ENCODE assay signal across 11 cellular contexts in genomic region chr15:63192604-63193206, GRCh38. TPM values are rescaled to one million over a fixed set of nuclear protein-coding genes. Genes with fewer than 3 reads are reported as not detected.
DNase-seq lines count a peak whose midpoint lies in the region; ATAC-seq, FAIRE-seq and TF ChIP-seq lines count a peak whose summit lies in the region.
"Had no signal": no experiment of that assay in that cellular context is flagged by ENCODE, and none has a peak within 500 bp of the region (broad histone marks: within the 10 kb centered on the region; RNA-seq: fewer than 3 reads in every experiment).

No MANE protein-coding gene starts in this region.

- TF ChIP-seq POLR2A in HepG2 (IDR thresholded peaks at IDR 0.05; ENCODE audit: insufficient read depth in 1 of 2, low read depth in 2 of 2, low read length in 2 of 2) = no peak
- no peak for TF ChIP-seq POLR2A in right lobe of liver (IDR thresholded peaks at IDR 0.05)
- TF ChIP-seq POLR2A in transverse colon (IDR thresholded peaks at IDR 0.05) = no peak
- TF ChIP-seq POLR2A in vagina (IDR thresholded peaks at IDR 0.05) = no peak

- H3K27ac ChIP-seq in HepG2 (ENCODE audit: extremely low read length, insufficient read depth, low read length) (no peak overlapping the region), right lobe of liver (peak overlapping the region in 1 of 3 donors; percentile 8), transverse colon (peak overlapping the region; percentile 48 to 60 (median 50)), vagina (no peak overlapping the region)
- H3K27ac ChIP-seq: thoracic aorta had no signal

- peaks cover 49% of the 10 kb centered on the region for H3K4me1 ChIP-seq in HepG2 (ENCODE audit: insufficient read depth, low read length)
- peaks cover 0 to 31% (median 0%) of the 10 kb centered on the region in 4 donors for H3K4me1 ChIP-seq in right lobe of liver
- H3K4me1 ChIP-seq in transverse colon = peaks cover 4 to 61% (median 45%) of the 10 kb centered on the region in 4 donors
- peaks cover 62% of the 10 kb centered on the region for H3K4me1 ChIP-seq in vagina

- H3K79me2 ChIP-seq in HepG2 (ENCODE audit: insufficient read depth, low read length) = peaks cover 19% of the 10 kb centered on the region

- no peak for TF ChIP-seq RAD21 in HepG2 (CRISPR knock-in tag; IDR thresholded peaks at IDR 0.05)

- TF ChIP-seq EP300 in HepG2 (IDR thresholded peaks at IDR 0.05; ENCODE audit: low read depth in 2 of 2, low read length in 2 of 2) = no peak
- no peak for TF ChIP-seq EP300 in HepG2 (CRISPR knock-in tag; IDR thresholded peaks at IDR 0.05; ENCODE audit: borderline replicate concordance)
- no peak for TF ChIP-seq EP300 in transverse colon (IDR thresholded peaks at IDR 0.05; ENCODE audit: low read depth)

- H3K4me3 ChIP-seq in HepG2 (replicated peaks in 1 of 3; ENCODE audit: insufficient read depth in 1 of 3, low read depth in 2 of 3, low read length in 3 of 3) (no peak overlapping the region), right lobe of liver (no peak overlapping the region), fibroblast of villous mesenchyme (ENCODE audit: low read depth, low read length) (peak overlapping the region; percentile 96), transverse colon (no peak overlapping the region), vagina (no peak overlapping the region)
- H3K4me3 ChIP-seq: thoracic aorta had no signal

- no peak overlapping the region for H2AFZ ChIP-seq in HepG2 (ENCODE audit: low read length)

- no peaks in the 10 kb centered on the region; a peak in 1 of 5 replicates for H3K27me3 ChIP-seq in HepG2 (ENCODE audit: control insufficient read depth in 1 of 2, insufficient read depth in 2 of 2, low read length in 2 of 2)
- H3K27me3 ChIP-seq in right lobe of liver = no peaks in the 10 kb centered on the region
- no peaks in the 10 kb centered on the region for H3K27me3 ChIP-seq in transverse colon
- H3K27me3 ChIP-seq in vagina = no peaks in the 10 kb centered on the region

- intact Hi-C loops in HepG2 (cut with micrococcal nuclease; ENCODE audit: unreplicated experiment) = no loop called here
- intact Hi-C loops in right lobe of liver (cut with DNase I) = no loop called here
- intact Hi-C loops in transverse colon (cut with DNase I; ENCODE audit: low total_unique reads) = no loop called here
- intact Hi-C loops in vagina (cut with DNase I) = loop anchor here (5.0 to 10.0 kb wide), 2 partner anchors 52 to 85 kb away; partner anchors contain the start of gene APH1B

- H3K9me3 ChIP-seq in HepG2 (ENCODE audit: low read length) = no peaks in the 10 kb centered on the region
- H3K9me3 ChIP-seq in right lobe of liver = no peaks in the 10 kb centered on the region
- no peaks in the 10 kb centered on the region for H3K9me3 ChIP-seq in transverse colon
- no peaks in the 10 kb centered on the region for H3K9me3 ChIP-seq in vagina
- H3K9me3 ChIP-seq: thoracic aorta had no signal

- H3K9ac ChIP-seq in HepG2 (ENCODE audit: insufficient read depth, low read depth, low read length) = no peak overlapping the region

- BruUV-seq in HepG2 (replicated peaks; lab: Mats Ljungman, UMichigan) = no TSS peak

- DNase-seq in HepG2 (ENCODE audit: low spot score) (no peak), right lobe of liver (no peak), fibroblast of villous mesenchyme (ENCODE audit: low read depth) (no peak), transverse colon (no peak), GF-D8 (lab: John Stamatoyannopoulos, UW) (no peak), vagina (ENCODE audit: extremely low spot score in 2 of 2) (no peak)
- DNase-seq in activated CD4-positive, alpha-beta T cell treated with anti-CD3 and anti-CD28 coated beads, Interleukin-2, amount 50 U/mL, for 48 hours = peak; percentile 39 to 44

- in situ Hi-C loops in HepG2 (cut with HindIII; ENCODE audit: extremely low pct_ligation_motif_present, low pct_unique_long_range_greater_than_20kb) = no loop called here
- in situ Hi-C loops in transverse colon (cut with MboI; ENCODE audit: low pct_ligation_motif_present in 1 of 4, low pct_unique_long_range_greater_than_20kb in 1 of 4, low sequenced_read_pairs in 3 of 4) = no loop called here

- H4K20me1 ChIP-seq in HepG2 (ENCODE audit: insufficient read depth, low read length) = no peaks in the 10 kb centered on the region

- ATAC-seq in HepG2 = no peak
- ATAC-seq in right lobe of liver = no peak
- no peak for ATAC-seq in GM18873 (IDR thresholded peaks at IDR 0.05; ENCODE audit: low FRiP score, unreplicated experiment)

- POLR2A ChIA-PET in HepG2 (lab: Yijun Ruan, JAX) = interaction anchor here (1.2 kb wide), 1 partner anchor 35 kb away, joined by 5 read pairs; the partner anchor contains the start of gene RPS27L

- TF ChIP-seq CTCF in HepG2 (CRISPR knock-in tag; IDR thresholded peaks at IDR 0.05) = no peak
- TF ChIP-seq CTCF in right lobe of liver (IDR thresholded peaks at IDR 0.05) = no peak
- no peak for TF ChIP-seq CTCF in fibroblast of villous mesenchyme (IDR thresholded peaks at IDR 0.05; ENCODE audit: insufficient read depth, low read depth, low read length)
- no peak for TF ChIP-seq CTCF in transverse colon (IDR thresholded peaks at IDR 0.05)
- TF ChIP-seq CTCF in vagina (IDR thresholded peaks at IDR 0.05) = no peak

- H3K36me3 ChIP-seq in HepG2 (replicated peaks in 1 of 2; ENCODE audit: control insufficient read depth in 1 of 2, insufficient read depth in 2 of 2, low read length in 2 of 2) (no peaks in the 10 kb centered on the region), right lobe of liver (no peaks in the 10 kb centered on the region), transverse colon (no peaks in the 10 kb centered on the region), vagina (no peaks in the 10 kb centered on the region)
- H3K36me3 ChIP-seq: thoracic aorta had no signal

- FAIRE-seq in HepG2 (lab: Jason Lieb, UNC) = no peak
- FAIRE-seq: endothelial cell of umbilical vein, TTC549 had no signal

- H3K4me2 ChIP-seq in HepG2 (ENCODE audit: low read depth, low read length) = no peak overlapping the region

- CTCF ChIA-PET in HepG2 (lab: Yijun Ruan, JAX; ENCODE audit: low intra/inter-chr PET ratio, low total read pairs) = no interaction called here

- WGBS in HepG2 (ENCODE audit: low lambda C conversion rate) = 91% methylated on average over 5 of the region's 5 CpGs
- WGBS in right lobe of liver (ENCODE audit: insufficient coverage, low coverage, low lambda C conversion rate, missing lambda C conversion rate) = 59% methylated on average over 5 of the region's 5 CpGs
- 65 to 82% methylated on average over 5 of the region's 5 CpGs for WGBS in transverse colon (ENCODE audit: low coverage in 1 of 2), 2 donors

RNA-seq across cellular contexts. Expression of gene RAB8B, which starts 3.3 kb away (rescaled TPM):
- total RNA-seq in HepG2 (2016; rRNA removed; fragmentation: Illumina TruSeq; extraction: Trizol) (14.2 and 20.4 TPM in 2 replicates), right lobe of liver (10 to 100 TPM in 4 of 6 experiments, 1 to 10 TPM in 2; 5.8 to 50.7 (median 14.3) TPM), fibroblast of villous mesenchyme (71.5 and 97.2 TPM in 2 replicates), transverse colon (10 to 100 TPM in 2 of 4 donors, 1 to 10 TPM in 2; 3.2 to 25.4 (median 9.5) TPM), vagina (29.5 TPM)
- total RNA-seq in HepG2 (2016; cell fraction: cytosol; rRNA removed; fragmentation: Illumina TruSeq; extraction: Trizol; ENCODE audit: low read depth) = 0.79 and 1.7 TPM in 2 replicates
- total RNA-seq in HepG2 (2016; cell fraction: insoluble cytoplasmic fraction; rRNA removed; fragmentation: Illumina TruSeq; extraction: Trizol) = 14.3 and 23.1 TPM in 2 replicates
- 4.1 and 5.5 TPM in 2 replicates for total RNA-seq in HepG2 (2016; cell fraction: membrane; rRNA removed; fragmentation: Illumina TruSeq; extraction: Trizol)
- total RNA-seq in HepG2 (2016; cell fraction: nucleus; rRNA removed; fragmentation: Illumina TruSeq; extraction: Trizol) = 7.3 and 8.0 TPM in 2 replicates
- 4.7 and 6.8 TPM in 2 replicates for polyA plus RNA-seq in HepG2 (2011; rRNA removed)
- polyA plus RNA-seq in HepG2 (2011; cell fraction: cytosol; rRNA removed) = 2.3 and 3.5 TPM in 2 replicates
- 3.0 TPM in 2 replicates for polyA plus RNA-seq in HepG2 (2011; cell fraction: nucleus; rRNA removed)
- 5.3 and 8.5 TPM in 2 replicates for polyA plus RNA-seq in HepG2 (2012)
- polyA plus RNA-seq in HepG2 (2016; cell fraction: cytosol; fragmentation: Illumina TruSeq; extraction: Trizol; ENCODE audit: low read depth) = 1.4 and 1.5 TPM in 2 replicates
- 11.3 and 13.5 TPM in 2 replicates for polyA plus RNA-seq in HepG2 (2016; cell fraction: insoluble cytoplasmic fraction; fragmentation: Illumina TruSeq; extraction: Trizol; ENCODE audit: low read depth)
- polyA plus RNA-seq in HepG2 (2016; cell fraction: membrane; fragmentation: Illumina TruSeq; extraction: Trizol; ENCODE audit: low read depth) = 2.8 and 2.9 TPM in 2 replicates
- polyA plus RNA-seq in HepG2 (2016; cell fraction: nucleus; fragmentation: Illumina TruSeq; extraction: Trizol; ENCODE audit: insufficient read depth, low read depth) = 7.1 and 7.6 TPM in 2 replicates
- polyA minus RNA-seq in HepG2 (2011; rRNA and poly(A)+ RNA removed; ENCODE audit: low replicate concordance) = 4.8 and 5.9 TPM in 2 replicates
- polyA minus RNA-seq in HepG2 (2011; cell fraction: cytosol; rRNA and poly(A)+ RNA removed) = 22.2 and 22.6 TPM in 2 replicates
- 5.2 and 8.2 TPM in 2 replicates for polyA minus RNA-seq in HepG2 (2011; cell fraction: nucleus; rRNA and poly(A)+ RNA removed)

RNA-seq across cellular contexts. Expression of gene RPS27L, which starts 35.4 kb away (rescaled TPM):
- total RNA-seq in HepG2 (2016; rRNA removed; fragmentation: Illumina TruSeq; extraction: Trizol) (433 and 596 TPM in 2 replicates), right lobe of liver (100 to 1,000 TPM in 3 of 6 experiments, 10 to 100 TPM in 3; 63.9 to 115 (median 99.8) TPM), fibroblast of villous mesenchyme (219 and 308 TPM in 2 replicates), transverse colon (100 to 1,000 TPM in 2 of 4 donors, 1 to 10 TPM in 2; 4.5 to 143 (median 58.5) TPM), vagina (74.6 TPM)
- total RNA-seq in HepG2 (2016; cell fraction: cytosol; rRNA removed; fragmentation: Illumina TruSeq; extraction: Trizol; ENCODE audit: low read depth) = 167 and 206 TPM in 2 replicates
- 426 and 625 TPM in 2 replicates for total RNA-seq in HepG2 (2016; cell fraction: insoluble cytoplasmic fraction; rRNA removed; fragmentation: Illumina TruSeq; extraction: Trizol)
- 209 and 262 TPM in 2 replicates for total RNA-seq in HepG2 (2016; cell fraction: membrane; rRNA removed; fragmentation: Illumina TruSeq; extraction: Trizol)
- total RNA-seq in HepG2 (2016; cell fraction: nucleus; rRNA removed; fragmentation: Illumina TruSeq; extraction: Trizol) = 142 and 149 TPM in 2 replicates
- polyA plus RNA-seq in HepG2 (2011; rRNA removed) = 210 and 231 TPM in 2 replicates
- polyA plus RNA-seq in HepG2 (2011; cell fraction: cytosol; rRNA removed) = 112 and 159 TPM in 2 replicates
- 53.6 and 77.1 TPM in 2 replicates for polyA plus RNA-seq in HepG2 (2011; cell fraction: nucleus; rRNA removed)
- polyA plus RNA-seq in HepG2 (2012) = 270 and 317 TPM in 2 replicates
- 194 and 258 TPM in 2 replicates for polyA plus RNA-seq in HepG2 (2016; cell fraction: cytosol; fragmentation: Illumina TruSeq; extraction: Trizol; ENCODE audit: low read depth)
- 673 and 714 TPM in 2 replicates for polyA plus RNA-seq in HepG2 (2016; cell fraction: insoluble cytoplasmic fraction; fragmentation: Illumina TruSeq; extraction: Trizol; ENCODE audit: low read depth)
- polyA plus RNA-seq in HepG2 (2016; cell fraction: membrane; fragmentation: Illumina TruSeq; extraction: Trizol; ENCODE audit: low read depth) = 226 and 313 TPM in 2 replicates
- polyA plus RNA-seq in HepG2 (2016; cell fraction: nucleus; fragmentation: Illumina TruSeq; extraction: Trizol; ENCODE audit: insufficient read depth, low read depth) = 277 and 280 TPM in 2 replicates
- polyA minus RNA-seq in HepG2 (2011; rRNA and poly(A)+ RNA removed; ENCODE audit: low replicate concordance) = 12.7 and 14.4 TPM in 2 replicates
- 46.3 and 58.6 TPM in 2 replicates for polyA minus RNA-seq in HepG2 (2011; cell fraction: cytosol; rRNA and poly(A)+ RNA removed)
- 80.2 and 91.3 TPM in 2 replicates for polyA minus RNA-seq in HepG2 (2011; cell fraction: nucleus; rRNA and poly(A)+ RNA removed)

Comparison
In these comparisons a context has a peak if more than half of its experiments do, and no peak if none do; other contexts are left out.
1. DNase-seq: peak in activated CD4-positive, alpha-beta T cell treated with anti-CD3 and anti-CD28 coated beads, Interleukin-2, amount 50 U/mL, for 48 hours (2 of 2); none in HepG2 (single experiment), right lobe of liver (0 of 3), fibroblast of villous mesenchyme (single experiment), transverse colon (single experiment), GF-D8 (single experiment) and vagina (0 of 2).
2. H3K27ac ChIP-seq: peak in transverse colon (4 of 4); none in HepG2 (single experiment) and vagina (single experiment).